7 cellular contexts compared by ENCODE assay signal in genomic region chr20:53899351-53900167, GRCh38.
DNase-seq lines count a peak whose midpoint lies in the region; ATAC-seq and TF ChIP-seq lines count a peak whose summit lies in the region.

No MANE protein-coding gene starts in this region.

- H3K4me1 ChIP-seq in neuronal stem cell (ENCODE audit: control insufficient read depth in 2 of 2, insufficient read depth in 1 of 2, low read depth in 1 of 2, low read length in 2 of 2) (peaks cover 9 to 28% of the 10 kb centered on the region in 2 donors), vagina (peaks cover 38% of the 10 kb centered on the region)

- no peak overlapping the region for H3K4me2 ChIP-seq in neuronal stem cell (ENCODE audit: insufficient read depth, low read length, poor library complexity, severe bottlenecking)

- TF ChIP-seq CTCF in vagina (IDR thresholded peaks at IDR 0.05) = no peak

- H2BK15ac ChIP-seq in neuronal stem cell (ENCODE audit: low read length) = no peak overlapping the region

- no peaks in the 10 kb centered on the region for H3K36me3 ChIP-seq in neuronal stem cell (replicated peaks in 1 of 2; ENCODE audit: control insufficient read depth in 2 of 2, insufficient read depth in 2 of 2, low read length in 2 of 2)
- H3K36me3 ChIP-seq in vagina = no peaks in the 10 kb centered on the region

- no peak overlapping the region for H3K23ac ChIP-seq in neuronal stem cell (ENCODE audit: low read depth, low read length, poor library complexity)

- ATAC-seq in GM18870 (IDR thresholded peaks at IDR 0.05; ENCODE audit: unreplicated experiment) = peak; percentile 61
- peak; percentile 69 for ATAC-seq in HG03060 (IDR thresholded peaks at IDR 0.05; ENCODE audit: low read depth, unreplicated experiment)

- peak overlapping the region; percentile 63 for H3K27ac ChIP-seq in neuronal stem cell (replicated peaks; ENCODE audit: low read length)
- peak overlapping the region; percentile 65 for H3K27ac ChIP-seq in vagina

- no peak overlapping the region for H3K4ac ChIP-seq in neuronal stem cell (ENCODE audit: low read length)

- peak overlapping the region; percentile 11 for H3K18ac ChIP-seq in neuronal stem cell (ENCODE audit: low read length)

- H2AK5ac ChIP-seq in neuronal stem cell (ENCODE audit: low read depth, low read length) = no peak overlapping the region

- intact Hi-C loops in vagina (cut with DNase I) = no loop called here

- H3K9me3 ChIP-seq in neuronal stem cell (replicated peaks in 1 of 2; ENCODE audit: control insufficient read depth in 2 of 2, insufficient read depth in 1 of 2, low read depth in 1 of 2, low read length in 2 of 2) = no peaks in the 10 kb centered on the region
- no peaks in the 10 kb centered on the region for H3K9me3 ChIP-seq in vagina

- no peak overlapping the region for H4K8ac ChIP-seq in neuronal stem cell (ENCODE audit: low read depth, low read length)

- peak overlapping the region; percentile 6 for H2AFZ ChIP-seq in neuronal stem cell (ENCODE audit: low read length)

- no peaks in the 10 kb centered on the region for H3K27me3 ChIP-seq in neuronal stem cell (ENCODE audit: control insufficient read depth in 3 of 3, insufficient read depth in 3 of 3, low read depth in 1 of 3, low read length in 3 of 3)
- no peaks in the 10 kb centered on the region for H3K27me3 ChIP-seq in vagina

- TF ChIP-seq POLR2A in vagina (IDR thresholded peaks at IDR 0.05) = no peak

- no CpG with 5 or more reads among the region's 8 CpGs for WGBS in neuronal stem cell (ENCODE audit: extremely low coverage in 2 of 2, insufficient read length in 2 of 2, insufficient replicate concordance in 1 of 2), 2 donors

- no peaks in the 10 kb centered on the region for H3K79me1 ChIP-seq in neuronal stem cell (ENCODE audit: low read depth, low read length)

- DNase-seq in NCI-H226 (peak; percentile 87), neuronal stem cell (ENCODE audit: low spot score) (no peak), vagina (ENCODE audit: extremely low spot score in 2 of 2) (no peak)
- peak; percentile 50 for DNase-seq in activated CD4-positive, alpha-beta T cell treated with anti-CD3 and anti-CD28 coated beads for 1 hour
- peak; percentile 34 for DNase-seq in effector CD4-positive, alpha-beta T cell

- no peak overlapping the region for H2BK120ac ChIP-seq in neuronal stem cell (ENCODE audit: low read depth, low read length)

- H3K14ac ChIP-seq in neuronal stem cell (ENCODE audit: low read length) = no peak overlapping the region

- H3K9ac ChIP-seq in neuronal stem cell (ENCODE audit: low read depth, low read length, poor library complexity) = no peak overlapping the region

- no peak overlapping the region for H2BK5ac ChIP-seq in neuronal stem cell (ENCODE audit: low read length)

- no peak overlapping the region for H2BK12ac ChIP-seq in neuronal stem cell (ENCODE audit: low read length)

- H3K4me3 ChIP-seq in neuronal stem cell (ENCODE audit: low read length in 2 of 2) (no peak overlapping the region), vagina (no peak overlapping the region)

- no peak overlapping the region for H4K91ac ChIP-seq in neuronal stem cell (ENCODE audit: low read depth, low read length, poor library complexity)

Comparison
In these comparisons a context has a peak if more than half of its experiments do, and no peak if none do; other contexts are left out.
1. DNase-seq: peak in NCI-H226 (single experiment), activated CD4-positive, alpha-beta T cell treated with anti-CD3 and anti-CD28 coated beads for 1 hour (single experiment) and effector CD4-positive, alpha-beta T cell (single experiment); none in neuronal stem cell (single experiment) and vagina (0 of 2).